ENCODE assay signal across 12 cellular contexts in genomic region chr21:45366476-45366875, GRCh38. TPM values are rescaled to one million over a fixed set of nuclear protein-coding genes. Genes with fewer than 3 reads are reported as not detected.
A peak's percentile ranks its signal among the peaks of the same experiment; 100 is the strongest.
DNase-seq lines count a peak whose midpoint lies in the region; ATAC-seq and TF ChIP-seq lines count a peak whose summit lies in the region.
"Had no signal": no experiment of that assay in that cellular context is flagged by ENCODE, and none has a peak within 500 bp of the region (broad histone marks: within the 10 kb centered on the region; RNA-seq: fewer than 3 reads in every experiment).

No MANE protein-coding gene starts in this region.

- DNase-seq in AG04450 (ENCODE audit: low read depth, low spot score) (no peak), left ventricle myocardium inferior (no peak), islet precursor cell (no peak)
- no peak for DNase-seq in stimulated activated CD4-positive, alpha-beta T cell treated with anti-CD3 and anti-CD28 coated beads, Interleukin-2, amount 100 ng/mL, for 24 hours
- DNase-seq: NCI-H1092 treated with DMSO at 0.1 percent for 48 hours; NCI-H2227 treated with DMSO at 0.1 percent for 48 hours; stimulated activated CD4-positive, alpha-beta T cell treated with anti-CD3 and anti-CD28 coated beads, Interleukin-15, amount 100 ng/mL, for 24 hours had no signal

- H3K27me3 Mint-ChIP-seq in activated T-helper 17 cell treated with anti-CD3 and anti-CD28 coated beads, Interleukin-2, amount 50 U/mL, for 72 hours = peaks cover 17% of the 10 kb centered on the region

- ATAC-seq in activated T-helper 17 cell treated with anti-CD3 and anti-CD28 coated beads, Interleukin-2, amount 50 U/mL, for 72 hours (replicated peaks) = no peak
- ATAC-seq in HG02870 (IDR thresholded peaks at IDR 0.05; ENCODE audit: unreplicated experiment) (no peak), GM21526 (IDR thresholded peaks at IDR 0.05; ENCODE audit: low FRiP score, unreplicated experiment) (no peak)

- H3K9ac ChIP-seq in rectal smooth muscle tissue (ENCODE audit: low read length) = no peak overlapping the region

- H3K4me1 Mint-ChIP-seq in activated T-helper 17 cell treated with anti-CD3 and anti-CD28 coated beads, Interleukin-2, amount 50 U/mL, for 72 hours = peaks cover 7% of the 10 kb centered on the region

- no peaks in the 10 kb centered on the region for H3K9me3 Mint-ChIP-seq in activated T-helper 17 cell treated with anti-CD3 and anti-CD28 coated beads, Interleukin-2, amount 50 U/mL, for 72 hours
- H3K9me3 Mint-ChIP-seq: T-helper 1 cell treated with Interleukin-12 subunit alpha and Interleukin-12 subunit beta and Interleukin-4 antibody, amounts not matched to agents 30 μg/mL and 1 μg/mL, for 36 hours had no signal

- POLR2A ChIA-PET in AG04450 (lab: Yijun Ruan, JAX) = interaction anchor here (1.0 kb wide), 1 partner anchor 72 kb away, joined by 3 read pairs; no protein-coding TSS in a partner anchor

- H3K27me3 ChIP-seq in AG04450 (ENCODE audit: control insufficient read depth, insufficient read depth, low read length) (no peaks in the 10 kb centered on the region), left ventricle myocardium inferior (ENCODE audit: low read depth) (no peaks in the 10 kb centered on the region), rectal smooth muscle tissue (ENCODE audit: control insufficient read depth, insufficient read depth, low read length) (no peaks in the 10 kb centered on the region)

- no peak for TF ChIP-seq CTCF in AG04450 (IDR thresholded peaks at IDR 0.05; ENCODE audit: low read depth, low read length)
- no peak for TF ChIP-seq CTCF in left ventricle myocardium inferior (IDR thresholded peaks at IDR 0.05; ENCODE audit: borderline replicate concordance)

- H3K36me3 ChIP-seq in left ventricle myocardium inferior = no peaks in the 10 kb centered on the region
- H3K36me3 ChIP-seq in rectal smooth muscle tissue (ENCODE audit: control insufficient read depth, insufficient read depth, low read length) = no peaks in the 10 kb centered on the region

- H3K4me3 Mint-ChIP-seq in activated T-helper 17 cell treated with anti-CD3 and anti-CD28 coated beads, Interleukin-2, amount 50 U/mL, for 72 hours = no peak overlapping the region
- H3K4me3 Mint-ChIP-seq: T-helper 1 cell treated with Interleukin-12 subunit alpha and Interleukin-12 subunit beta and Interleukin-4 antibody, amounts not matched to agents 30 μg/mL and 1 μg/mL, for 36 hours had no signal

- H3K9me3 ChIP-seq in AG04450 (ENCODE audit: control insufficient read depth, insufficient read depth, low read length) (peaks cover 17% of the 10 kb centered on the region), left ventricle myocardium inferior (replicated peaks) (no peaks in the 10 kb centered on the region)

- CTCF ChIA-PET in AG04450 (lab: Charles Lee) = no interaction called here

- H3K4me3 ChIP-seq in AG04450 (ENCODE audit: low read depth, low read length) (no peak overlapping the region), left ventricle myocardium inferior (no peak overlapping the region), rectal smooth muscle tissue (ENCODE audit: low read length) (no peak overlapping the region)

- H3K27ac ChIP-seq in AG04450 (ENCODE audit: low read depth, low read length) (peak overlapping the region; percentile 81), left ventricle myocardium inferior (replicated peaks) (peak overlapping the region; percentile 97), rectal smooth muscle tissue (ENCODE audit: low read depth, low read length) (peak overlapping the region; percentile 13)

- peak overlapping the region; percentile 41 for H3K27ac Mint-ChIP-seq in activated T-helper 17 cell treated with anti-CD3 and anti-CD28 coated beads, Interleukin-2, amount 50 U/mL, for 72 hours
- H3K27ac Mint-ChIP-seq: T-helper 1 cell treated with Interleukin-12 subunit alpha and Interleukin-12 subunit beta and Interleukin-4 antibody, amounts not matched to agents 30 μg/mL and 1 μg/mL, for 36 hours had no signal

- peaks cover 62% of the 10 kb centered on the region for H3K4me1 ChIP-seq in left ventricle myocardium inferior
- peaks cover 10% of the 10 kb centered on the region for H3K4me1 ChIP-seq in rectal smooth muscle tissue (ENCODE audit: control insufficient read depth, insufficient read depth, low read length)

- no peaks in the 10 kb centered on the region for H3K36me3 Mint-ChIP-seq in activated T-helper 17 cell treated with anti-CD3 and anti-CD28 coated beads, Interleukin-2, amount 50 U/mL, for 72 hours (ENCODE audit: low read depth)

- intact Hi-C loops in left ventricle myocardium inferior (cut with micrococcal nuclease) = no loop called here

RNA-seq across cellular contexts. Expression of gene COL18A1, which starts 38.5 kb away (rescaled TPM):
- 25.3 and 37.0 TPM in 2 replicates for polyA plus RNA-seq in AG04450 (2011; rRNA removed)
- 7.7 and 9.1 TPM in 2 replicates for polyA minus RNA-seq in AG04450 (2011; rRNA and poly(A)+ RNA removed)
- 1 to 10 TPM; 3.2 to 3.9 TPM for total RNA-seq in activated T-helper 17 cell treated with anti-CD3 and anti-CD28 coated beads, Interleukin-2, amount 50 U/mL, for 72 hours
- total RNA-seq in left ventricle myocardium inferior = 66.5 TPM

Comparison
In these comparisons a context has a peak if more than half of its experiments do, and no peak if none do; other contexts are left out.
1. H3K27ac ChIP-seq: peak in every context shown above with its lines; median percentile 97 in left ventricle myocardium inferior; 81 in AG04450; 13 in rectal smooth muscle tissue.
2. RNA of gene COL18A1, which starts 38.5 kb away (total RNA-seq): 66.5 TPM in left ventricle myocardium inferior (single experiment); 3.2 to 3.9 TPM in activated T-helper 17 cell treated with anti-CD3 and anti-CD28 coated beads, Interleukin-2, amount 50 U/mL, for 72 hours; every median in the first group is over 10 times any median in the second.